3 cellular contexts compared by ENCODE assay signal in the genomic region with DNA sequence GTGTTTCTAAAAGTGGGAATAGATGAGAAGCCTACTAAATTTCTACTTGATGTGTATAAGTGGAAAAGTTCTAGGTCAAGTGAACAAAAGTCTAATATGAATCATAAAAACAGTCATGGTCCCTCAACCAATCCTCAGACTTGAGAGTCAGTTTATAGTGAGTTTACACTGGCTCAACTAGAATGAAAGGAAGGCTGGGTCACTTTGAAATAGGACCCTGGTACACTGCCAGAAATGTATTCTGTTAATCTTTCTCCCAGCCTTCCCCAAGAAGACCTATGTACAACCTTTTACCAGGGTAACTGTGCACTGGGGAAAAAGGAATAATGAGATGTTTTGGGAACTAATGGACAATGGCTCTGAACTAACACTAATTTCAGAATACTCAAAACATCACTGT.
TF ChIP-seq lines count a peak whose summit lies in the region.

No MANE protein-coding gene starts in this region.

TF ChIP-seq in liver, 16 proteins besides CTCF, POLR2A, EP300 and RAD21:
- TF ChIP-seq JUND (IDR thresholded peaks at IDR 0.05), result no peak
- peak; percentile 26 to 44 for TF ChIP-seq HNF4A (conservative IDR thresholded peaks at IDR 0.05)
- no peak for TF ChIP-seq ZBTB33 (IDR thresholded peaks at IDR 0.05)
- TF ChIP-seq RXRA (IDR thresholded peaks at IDR 0.05), result peak in 1 of 2 donors; percentile 21
- TF ChIP-seq, protein P1, sequence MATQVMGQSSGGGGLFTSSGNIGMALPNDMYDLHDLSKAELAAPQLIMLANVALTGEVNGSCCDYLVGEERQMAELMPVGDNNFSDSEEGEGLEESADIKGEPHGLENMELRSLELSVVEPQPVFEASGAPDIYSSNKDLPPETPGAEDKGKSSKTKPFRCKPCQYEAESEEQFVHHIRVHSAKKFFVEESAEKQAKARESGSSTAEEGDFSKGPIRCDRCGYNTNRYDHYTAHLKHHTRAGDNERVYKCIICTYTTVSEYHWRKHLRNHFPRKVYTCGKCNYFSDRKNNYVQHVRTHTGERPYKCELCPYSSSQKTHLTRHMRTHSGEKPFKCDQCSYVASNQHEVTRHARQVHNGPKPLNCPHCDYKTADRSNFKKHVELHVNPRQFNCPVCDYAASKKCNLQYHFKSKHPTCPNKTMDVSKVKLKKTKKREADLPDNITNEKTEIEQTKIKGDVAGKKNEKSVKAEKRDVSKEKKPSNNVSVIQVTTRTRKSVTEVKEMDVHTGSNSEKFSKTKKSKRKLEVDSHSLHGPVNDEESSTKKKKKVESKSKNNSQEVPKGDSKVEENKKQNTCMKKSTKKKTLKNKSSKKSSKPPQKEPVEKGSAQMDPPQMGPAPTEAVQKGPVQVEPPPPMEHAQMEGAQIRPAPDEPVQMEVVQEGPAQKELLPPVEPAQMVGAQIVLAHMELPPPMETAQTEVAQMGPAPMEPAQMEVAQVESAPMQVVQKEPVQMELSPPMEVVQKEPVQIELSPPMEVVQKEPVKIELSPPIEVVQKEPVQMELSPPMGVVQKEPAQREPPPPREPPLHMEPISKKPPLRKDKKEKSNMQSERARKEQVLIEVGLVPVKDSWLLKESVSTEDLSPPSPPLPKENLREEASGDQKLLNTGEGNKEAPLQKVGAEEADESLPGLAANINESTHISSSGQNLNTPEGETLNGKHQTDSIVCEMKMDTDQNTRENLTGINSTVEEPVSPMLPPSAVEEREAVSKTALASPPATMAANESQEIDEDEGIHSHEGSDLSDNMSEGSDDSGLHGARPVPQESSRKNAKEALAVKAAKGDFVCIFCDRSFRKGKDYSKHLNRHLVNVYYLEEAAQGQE (IDR thresholded peaks at IDR 0.05), result no peak

TF ChIP-seq in HepG2, 621 proteins besides CTCF, POLR2A, EP300 and RAD21:
- TF ChIP-seq FOXP1 (IDR thresholded peaks at IDR 0.05), result no peak
- no peak for TF ChIP-seq FOXP1 (CRISPR knock-in tag; IDR thresholded peaks at IDR 0.05)
- TF ChIP-seq ZNF333 (CRISPR knock-in tag; IDR thresholded peaks at IDR 0.05; ENCODE audit: borderline replicate concordance), result no peak
- TF ChIP-seq TERF1 (CRISPR knock-in tag; IDR thresholded peaks at IDR 0.05), result no peak
- TF ChIP-seq, protein P2, sequence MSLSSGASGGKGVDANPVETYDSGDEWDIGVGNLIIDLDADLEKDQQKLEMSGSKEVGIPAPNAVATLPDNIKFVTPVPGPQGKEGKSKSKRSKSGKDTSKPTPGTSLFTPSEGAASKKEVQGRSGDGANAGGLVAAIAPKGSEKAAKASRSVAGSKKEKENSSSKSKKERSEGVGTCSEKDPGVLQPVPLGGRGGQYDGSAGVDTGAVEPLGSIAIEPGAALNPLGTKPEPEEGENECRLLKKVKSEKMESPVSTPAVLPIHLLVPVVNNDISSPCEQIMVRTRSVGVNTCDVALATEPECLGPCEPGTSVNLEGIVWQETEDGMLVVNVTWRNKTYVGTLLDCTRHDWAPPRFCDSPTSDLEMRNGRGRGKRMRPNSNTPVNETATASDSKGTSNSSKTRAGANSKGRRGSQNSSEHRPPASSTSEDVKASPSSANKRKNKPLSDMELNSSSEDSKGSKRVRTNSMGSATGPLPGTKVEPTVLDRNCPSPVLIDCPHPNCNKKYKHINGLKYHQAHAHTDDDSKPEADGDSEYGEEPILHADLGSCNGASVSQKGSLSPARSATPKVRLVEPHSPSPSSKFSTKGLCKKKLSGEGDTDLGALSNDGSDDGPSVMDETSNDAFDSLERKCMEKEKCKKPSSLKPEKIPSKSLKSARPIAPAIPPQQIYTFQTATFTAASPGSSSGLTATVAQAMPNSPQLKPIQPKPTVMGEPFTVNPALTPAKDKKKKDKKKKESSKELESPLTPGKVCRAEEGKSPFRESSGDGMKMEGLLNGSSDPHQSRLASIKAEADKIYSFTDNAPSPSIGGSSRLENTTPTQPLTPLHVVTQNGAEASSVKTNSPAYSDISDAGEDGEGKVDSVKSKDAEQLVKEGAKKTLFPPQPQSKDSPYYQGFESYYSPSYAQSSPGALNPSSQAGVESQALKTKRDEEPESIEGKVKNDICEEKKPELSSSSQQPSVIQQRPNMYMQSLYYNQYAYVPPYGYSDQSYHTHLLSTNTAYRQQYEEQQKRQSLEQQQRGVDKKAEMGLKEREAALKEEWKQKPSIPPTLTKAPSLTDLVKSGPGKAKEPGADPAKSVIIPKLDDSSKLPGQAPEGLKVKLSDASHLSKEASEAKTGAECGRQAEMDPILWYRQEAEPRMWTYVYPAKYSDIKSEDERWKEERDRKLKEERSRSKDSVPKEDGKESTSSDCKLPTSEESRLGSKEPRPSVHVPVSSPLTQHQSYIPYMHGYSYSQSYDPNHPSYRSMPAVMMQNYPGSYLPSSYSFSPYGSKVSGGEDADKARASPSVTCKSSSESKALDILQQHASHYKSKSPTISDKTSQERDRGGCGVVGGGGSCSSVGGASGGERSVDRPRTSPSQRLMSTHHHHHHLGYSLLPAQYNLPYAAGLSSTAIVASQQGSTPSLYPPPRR (CRISPR knock-in tag; IDR thresholded peaks at IDR 0.05; ENCODE audit: borderline replicate concordance), result no peak
- no peak for TF ChIP-seq ELF4 (CRISPR knock-in tag; IDR thresholded peaks at IDR 0.05; ENCODE audit: borderline replicate concordance)
- TF ChIP-seq ZNF607 (CRISPR knock-in tag; IDR thresholded peaks at IDR 0.05; ENCODE audit: borderline replicate concordance), result no peak
- TF ChIP-seq, protein P3, sequence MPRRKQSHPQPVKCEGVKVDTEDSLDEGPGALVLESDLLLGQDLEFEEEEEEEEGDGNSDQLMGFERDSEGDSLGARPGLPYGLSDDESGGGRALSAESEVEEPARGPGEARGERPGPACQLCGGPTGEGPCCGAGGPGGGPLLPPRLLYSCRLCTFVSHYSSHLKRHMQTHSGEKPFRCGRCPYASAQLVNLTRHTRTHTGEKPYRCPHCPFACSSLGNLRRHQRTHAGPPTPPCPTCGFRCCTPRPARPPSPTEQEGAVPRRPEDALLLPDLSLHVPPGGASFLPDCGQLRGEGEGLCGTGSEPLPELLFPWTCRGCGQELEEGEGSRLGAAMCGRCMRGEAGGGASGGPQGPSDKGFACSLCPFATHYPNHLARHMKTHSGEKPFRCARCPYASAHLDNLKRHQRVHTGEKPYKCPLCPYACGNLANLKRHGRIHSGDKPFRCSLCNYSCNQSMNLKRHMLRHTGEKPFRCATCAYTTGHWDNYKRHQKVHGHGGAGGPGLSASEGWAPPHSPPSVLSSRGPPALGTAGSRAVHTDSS (CRISPR knock-in tag; conservative IDR thresholded peaks at IDR 0.05), result no peak

TF ChIP-seq in endothelial cell of umbilical vein, 7 proteins besides CTCF, POLR2A, EP300 and RAD21:
- TF ChIP-seq FOS (IDR thresholded peaks at IDR 0.05; ENCODE audit: borderline replicate concordance, insufficient read depth, low read length) (peak; percentile 13), JUN (IDR thresholded peaks at IDR 0.05; ENCODE audit: borderline replicate concordance, insufficient read depth, insufficient read length, low read depth) (no peak), MYC (IDR thresholded peaks at IDR 0.05; ENCODE audit: low read depth, low read length) (no peak)
